17 cellular contexts compared by ENCODE assay signal in the genomic region with DNA sequence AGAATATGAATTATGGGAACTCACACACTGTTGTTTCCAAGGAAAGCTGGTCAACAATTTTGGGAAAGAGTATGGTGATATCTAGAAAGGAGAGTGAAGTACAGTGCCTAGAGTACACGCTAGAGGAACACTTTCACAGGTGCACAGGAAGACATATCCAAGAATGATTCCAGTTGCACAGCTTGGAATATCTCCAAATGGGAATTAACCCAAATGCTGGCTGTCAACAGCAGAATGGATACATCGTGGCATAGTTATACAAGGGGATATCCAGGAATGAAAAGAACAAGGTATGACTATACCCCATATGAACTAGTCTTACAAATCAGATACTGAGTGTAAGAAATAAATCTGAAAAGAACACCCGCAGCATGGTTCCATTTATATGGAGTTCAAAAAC.
A peak's percentile ranks its signal among the peaks of the same experiment; 100 is the strongest.
DNase-seq lines count a peak whose midpoint lies in the region; ATAC-seq lines count a peak whose summit lies in the region.
"Had no signal": no experiment of that assay in that cellular context is flagged by ENCODE, and none has a peak within 500 bp of the region (broad histone marks: within the 10 kb centered on the region; RNA-seq: fewer than 3 reads in every experiment).

No MANE protein-coding gene starts in this region.

- DNase-seq in NCI-H2171 treated with DMSO at 0.1 percent for 48 hours (lab: John Stamatoyannopoulos, UW) (peak; percentile 7), NCI-H2171 (lab: John Stamatoyannopoulos, UW) (no peak), NCI-H69 (lab: John Stamatoyannopoulos, UW) (peak; percentile 34), ecto neural progenitor cell (ENCODE audit: low spot score) (peak; percentile 3)
- DNase-seq in activated T-cell treated with anti-CD3 and anti-CD28 coated beads, Interleukin-2, amount 50 U/mL, for 48 hours, result no peak
- DNase-seq: 8988T; CD4-positive, alpha-beta memory T cell; DMS53; DND-41; EL; GOT3; H7; HFFc6 had no signal

- ATAC-seq in HG03439 (IDR thresholded peaks at IDR 0.05; ENCODE audit: unreplicated experiment) (no peak), HG03457 (IDR thresholded peaks at IDR 0.05; ENCODE audit: unreplicated experiment) (no peak)
- ATAC-seq: GM12878, HCT116 had no signal

Comparison
In these comparisons a context has a peak if more than half of its experiments do, and no peak if none do; other contexts are left out.
1. DNase-seq: peak in NCI-H2171 treated with DMSO at 0.1 percent for 48 hours (single experiment), NCI-H69 (single experiment) and ecto neural progenitor cell (single experiment); none in NCI-H2171 (single experiment) and activated T-cell treated with anti-CD3 and anti-CD28 coated beads, Interleukin-2, amount 50 U/mL, for 48 hours (0 of 2).